ENCODE assay signal across 13 cellular contexts in the genomic region with DNA sequence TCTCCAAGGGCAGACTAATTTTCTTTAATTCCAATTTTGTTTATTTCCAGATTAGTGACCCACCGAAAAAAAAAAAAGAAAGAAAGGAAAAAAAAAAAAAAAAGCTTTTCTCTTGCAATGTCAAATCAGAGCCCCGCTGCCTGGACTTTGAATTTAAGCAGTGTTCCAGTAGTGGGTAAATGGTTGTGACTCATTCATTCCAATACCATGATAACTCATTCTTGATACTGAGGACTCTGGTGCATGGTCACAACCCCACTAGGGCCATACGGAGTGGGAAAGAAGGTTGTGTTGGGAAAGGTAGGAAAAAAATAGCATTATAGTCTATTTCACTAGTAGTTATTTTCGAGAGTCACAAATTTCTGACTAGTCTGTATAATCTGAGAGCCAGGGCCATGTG. TPM values are rescaled to one million over a fixed set of nuclear protein-coding genes. Genes with fewer than 3 reads are reported as not detected.
DNase-seq lines count a peak whose midpoint lies in the region; ATAC-seq, FAIRE-seq and TF ChIP-seq lines count a peak whose summit lies in the region.
"Had no signal": no experiment of that assay in that cellular context is flagged by ENCODE, and none has a peak within 500 bp of the region (broad histone marks: within the 10 kb centered on the region; RNA-seq: fewer than 3 reads in every experiment).

No MANE protein-coding gene starts in this region.

- POLR2A ChIA-PET in AG04450 (lab: Yijun Ruan, JAX), result no interaction called here

- H3K4me3 ChIP-seq in AG04450 (ENCODE audit: low read depth, low read length) (no peak overlapping the region), astrocyte of the spinal cord (ENCODE audit: low read depth, low read length) (no peak overlapping the region)

- no peak for ATAC-seq in GM21786 (IDR thresholded peaks at IDR 0.05; ENCODE audit: unreplicated experiment)
- ATAC-seq: activated CD8-positive, alpha-beta memory T cell treated with anti-CD3 and anti-CD28 coated beads, Interleukin-2, amount 10 ng/mL, durations not matched to agents 7 days and 5 days had no signal

- CTCF ChIA-PET in AG04450 (lab: Charles Lee), result interaction anchor here (0.6 kb wide), 2 partner anchors 66 to 687 kb away, joined by 3 to 4 read pairs; no protein-coding TSS in a partner anchor

- no peak overlapping the region for H3K27ac ChIP-seq in AG04450 (ENCODE audit: low read depth, low read length)
- H3K27ac ChIP-seq: parathyroid adenoma had no signal

- peak; percentile 29 for DNase-seq in AG04450 (ENCODE audit: low read depth, low spot score)
- peak; percentile 43 for DNase-seq in HTR-8/SVneo (ENCODE audit: insufficient read length, low spot score)
- peak; percentile 82 for DNase-seq in astrocyte of the spinal cord (ENCODE audit: low read depth, low spot score)
- peak; percentile 91 for DNase-seq in iris pigment epithelial cell (ENCODE audit: low read depth)
- no peak for DNase-seq in HT-29 (ENCODE audit: low spot score)
- DNase-seq in NCI-H1436 (lab: John Stamatoyannopoulos, UW), result no peak
- no peak for DNase-seq in Ammon's horn (ENCODE audit: low spot score)
- DNase-seq: activated B cell treated with CpG ODN at 0.5 μM for 24 hours; activated CD8-positive, alpha-beta memory T cell treated with anti-CD3 and anti-CD28 coated beads, Interleukin-2, amount 10 ng/mL, durations not matched to agents 7 days and 5 days; activated naive CD4-positive, alpha-beta T cell treated with anti-CD3 and anti-CD28 coated beads for 36 hours; NCI-H1048 had no signal

- no peaks in the 10 kb centered on the region for H3K9me3 ChIP-seq in AG04450 (ENCODE audit: control insufficient read depth, insufficient read depth, low read length)

- FAIRE-seq in HTR-8/SVneo (lab: Jason Lieb, UNC), result peak; percentile 4

- H3K27me3 ChIP-seq in AG04450 (ENCODE audit: control insufficient read depth, insufficient read depth, low read length), result no peaks in the 10 kb centered on the region

- TF ChIP-seq CTCF in AG04450 (IDR thresholded peaks at IDR 0.05; ENCODE audit: low read depth, low read length) (no peak), astrocyte of the spinal cord (IDR thresholded peaks at IDR 0.05; ENCODE audit: low read depth, low read length) (no peak)

- in situ Hi-C loops in astrocyte of the spinal cord (cut with HindIII; ENCODE audit: low sequenced_read_pairs), result no loop called here

RNA-seq across cellular contexts. Expression of a gene that starts 59.1 kb away (rescaled TPM):
- 101 and 147 TPM in 2 replicates for polyA plus RNA-seq in AG04450 (2011; rRNA removed)
- 139 and 180 TPM in 2 replicates for polyA minus RNA-seq in AG04450 (2011; rRNA and poly(A)+ RNA removed)
- total RNA-seq in HT-29 (2014; rRNA removed; shearing (Covaris generic)), result 0.13 TPM in 1 of 2 replicates, not detected in the other

Comparison
In these comparisons a context has a peak if more than half of its experiments do, and no peak if none do; other contexts are left out.
1. DNase-seq: peak in AG04450 (single experiment), HTR-8/SVneo (single experiment), astrocyte of the spinal cord (single experiment) and iris pigment epithelial cell (single experiment); none in HT-29 (single experiment), NCI-H1436 (single experiment) and Ammon's horn (single experiment).